ENCODE assay signal across 26 cellular contexts in the genomic region with DNA sequence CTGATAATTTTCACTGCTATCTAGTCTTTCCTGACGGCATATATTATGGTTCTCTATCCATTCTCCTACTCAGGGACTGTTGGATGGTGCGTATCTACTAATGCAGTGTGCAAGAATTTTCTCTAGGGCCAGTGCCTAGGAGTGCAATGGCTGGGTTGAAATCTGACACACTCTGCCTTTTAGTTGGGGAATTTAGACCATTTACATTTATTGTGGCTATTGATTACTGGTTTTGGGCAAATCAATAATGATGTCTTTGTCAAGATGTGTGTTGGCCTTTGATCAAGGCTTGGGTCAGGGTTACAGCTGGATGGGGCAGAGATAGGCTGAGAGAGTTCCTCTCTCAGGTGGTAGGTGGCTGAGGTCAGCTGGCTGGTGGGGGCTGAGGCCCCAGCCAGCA.
"Had no signal": no experiment of that assay in that cellular context is flagged by ENCODE, and none has a peak within 500 bp of the region (broad histone marks: within the 10 kb centered on the region; RNA-seq: fewer than 3 reads in every experiment).

No MANE protein-coding gene starts in this region.

- H3K36me3 Mint-ChIP-seq: mesothelial cell of epicardium; stimulated activated naive B cell treated with anti-CD40 and anti-IgM and Interleukin-4, amounts not matched to agents 10 μg/mL and 1 μg/mL and 100 μg/mL, for 72 hours had no signal

- H3K4me1 ChIP-seq: left ventricle myocardium inferior, neural progenitor cell, right atrium auricular region, right lobe of liver, suprapubic skin, tibial artery, upper lobe of right lung had no signal

- H3K4me3 Mint-ChIP-seq: mesothelial cell of epicardium; natural killer cell; nephron progenitor cell; neural progenitor cell; stimulated activated naive B cell treated with anti-CD40 and anti-IgM and Interleukin-4, amounts not matched to agents 10 μg/mL and 1 μg/mL and 100 μg/mL, for 72 hours had no signal

- H3K4me1 Mint-ChIP-seq: mesothelial cell of epicardium, natural killer cell had no signal

- H3K36me3 ChIP-seq: left ventricle myocardium inferior, neural progenitor cell, ovary, right atrium auricular region, right lobe of liver, suprapubic skin, thoracic aorta, tibial artery, upper lobe of right lung had no signal

- H3K4me3 ChIP-seq: hepatocyte, left ventricle myocardium inferior, lung, neural progenitor cell, ovary, right atrium auricular region, right lobe of liver, skin epidermis, suprapubic skin, thoracic aorta, tibial artery, upper lobe of right lung had no signal

- ATAC-seq: natural killer cell; right lobe of liver; stimulated activated naive B cell treated with anti-CD40 and anti-IgM and Interleukin-4, amounts not matched to agents 10 μg/mL and 1 μg/mL and 100 μg/mL, for 72 hours; stimulated activated naive CD8-positive, alpha-beta T cell treated with anti-CD3 and anti-CD28 coated beads, Interleukin-15, Interleukin-2, amounts not matched to agents 100 U/mL and 50 U/mL, for 24 hours; upper lobe of right lung had no signal

- H3K9ac ChIP-seq: neural progenitor cell had no signal

- H3K9me3 ChIP-seq: ovary, upper lobe of right lung had no signal

- H3K27me3 ChIP-seq: hepatocyte, neural progenitor cell, ovary, right atrium auricular region, right lobe of liver, suprapubic skin, upper lobe of right lung had no signal

- H3K27ac ChIP-seq: hepatocyte, left ventricle myocardium inferior, neural progenitor cell, ovary, right atrium auricular region, right lobe of liver, skin epidermis, suprapubic skin, thoracic aorta, tibial artery, upper lobe of right lung had no signal

- H3K27ac Mint-ChIP-seq: mesothelial cell of epicardium; naive B cell; natural killer cell; neural progenitor cell; progenitor cell of endocrine pancreas; stimulated activated naive B cell treated with anti-CD40 and anti-IgM and Interleukin-4, amounts not matched to agents 10 μg/mL and 1 μg/mL and 100 μg/mL, for 72 hours had no signal

- DNase-seq: islet precursor cell; left ventricle myocardium inferior; mesendoderm; naive B cell; natural killer cell; nephron progenitor cell; ovary; right lobe of liver; stimulated activated CD4-positive, alpha-beta T cell treated with anti-CD3 and anti-CD28 coated beads, Interleukin-12 subunit alpha, Interleukin-12 subunit beta, amount 100 ng/mL, for 4 hours; stimulated activated CD4-positive, alpha-beta T cell treated with anti-CD3 and anti-CD28 coated beads, Interleukin-15, amount 100 ng/mL, for 24 hours; stimulated activated CD4-positive, alpha-beta T cell treated with anti-CD3 and anti-CD28 coated beads, Interleukin-2, amount 100 ng/mL, for 24 hours; stimulated activated CD4-positive, alpha-beta T cell treated with anti-CD3 and anti-CD28 coated beads, Interleukin-4, amount 100 ng/mL, for 1 hour; stimulated activated naive B cell treated with anti-CD40 and anti-IgM and Interleukin-4, amounts not matched to agents 10 μg/mL and 1 μg/mL and 100 μg/mL, for 72 hours; stimulated activated naive CD8-positive, alpha-beta T cell treated with anti-CD3 and anti-CD28 coated beads, Interleukin-15, Interleukin-2, amounts not matched to agents 100 U/mL and 50 U/mL, for 24 hours; trophoblast cell; upper lobe of right lung had no signal
